29 cellular contexts compared by ENCODE assay signal in the genomic region with DNA sequence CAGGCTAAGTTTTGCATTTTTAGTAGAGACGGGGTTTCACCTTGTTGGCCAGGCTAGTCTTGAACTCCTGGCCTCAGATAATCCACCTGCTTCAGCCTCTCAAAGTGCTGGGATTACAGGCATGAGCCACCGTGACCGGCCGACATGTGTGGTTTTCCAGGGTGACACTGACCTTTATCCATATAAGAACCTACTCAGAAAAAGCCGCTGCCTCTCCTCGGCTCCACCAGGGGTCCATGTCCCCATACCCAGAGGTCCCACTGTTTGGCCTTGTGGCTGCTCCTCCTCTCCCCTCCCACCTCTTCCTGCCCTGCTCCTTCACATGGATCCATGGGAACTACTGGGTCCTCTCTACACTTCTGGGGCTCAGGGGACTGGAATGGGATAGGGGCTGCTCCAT.
"Had no signal": no experiment of that assay in that cellular context is flagged by ENCODE, and none has a peak within 500 bp of the region (broad histone marks: within the 10 kb centered on the region; RNA-seq: fewer than 3 reads in every experiment).

No MANE protein-coding gene starts in this region.

- H3K9me3 ChIP-seq: adrenal gland, body of pancreas had no signal

- H3K4me3 ChIP-seq: adrenal gland, body of pancreas had no signal

- H3K4me1 Mint-ChIP-seq: activated CD8-positive, alpha-beta memory T cell treated with anti-CD3 and anti-CD28 coated beads, Interleukin-2, amount 10 ng/mL, durations not matched to agents 7 days and 5 days; activated naive CD4-positive, alpha-beta T cell treated with anti-CD3 and anti-CD28 coated beads, Interleukin-2, amount 50 U/mL, for 24 hours had no signal

- H3K27ac ChIP-seq: adrenal gland, body of pancreas had no signal

- H3K4me3 Mint-ChIP-seq: activated B cell treated with CpG ODN at 0.5 μM for 24 hours; activated CD8-positive, alpha-beta memory T cell treated with anti-CD3 and anti-CD28 coated beads, Interleukin-2, amount 10 ng/mL, durations not matched to agents 7 days and 5 days; activated CD8-positive, alpha-beta T cell treated with anti-CD3 and anti-CD28 coated beads, Interleukin-2, amount 10 ng/mL, durations not matched to agents 7 days and 5 days; activated naive CD4-positive, alpha-beta T cell treated with anti-CD3 and anti-CD28 coated beads for 36 hours; activated naive CD4-positive, alpha-beta T cell treated with anti-CD3 and anti-CD28 coated beads, Interleukin-2, amount 50 U/mL, for 24 hours; activated naive CD8-positive, alpha-beta T cell treated with anti-CD3 and anti-CD28 coated beads for 36 hours; activated naive CD8-positive, alpha-beta T cell treated with anti-CD3 and anti-CD28 coated beads, Interleukin-2, amount 50 U/mL, for 24 hours; activated T-helper 1 cell treated with anti-CD3 and anti-CD28 coated beads, Interleukin-12 subunit alpha, Interleukin-12 subunit beta, Interleukin-2, Interleukin-4 antibody, amounts not matched to agents 30 ng/mL and 10 ng/mL and 1 ng/mL, durations not matched to agents 14 hours and 24 hours and 36 hours; effector memory CD8-positive, alpha-beta T cell had no signal

- H3K27me3 ChIP-seq: adrenal gland, body of pancreas had no signal

- H3K27me3 Mint-ChIP-seq: activated B cell treated with CpG ODN at 0.5 μM for 24 hours had no signal

- H3K9me3 Mint-ChIP-seq: activated B cell treated with CpG ODN at 0.5 μM for 24 hours; activated naive CD4-positive, alpha-beta T cell treated with anti-CD3 and anti-CD28 coated beads for 36 hours; activated naive CD4-positive, alpha-beta T cell treated with anti-CD3 and anti-CD28 coated beads, Interleukin-2, amount 50 U/mL, for 24 hours; activated naive CD8-positive, alpha-beta T cell treated with anti-CD3 and anti-CD28 coated beads for 36 hours; activated naive CD8-positive, alpha-beta T cell treated with anti-CD3 and anti-CD28 coated beads, Interleukin-2, amount 50 U/mL, for 24 hours; activated T-helper 1 cell treated with anti-CD3 and anti-CD28 coated beads, Interleukin-12 subunit alpha, Interleukin-12 subunit beta, Interleukin-2, Interleukin-4 antibody, amounts not matched to agents 30 ng/mL and 10 ng/mL and 1 ng/mL, durations not matched to agents 14 hours and 24 hours and 36 hours; activated T-helper 2 cell treated with anti-CD3 and anti-CD28 coated beads, Interferon-gamma antibody, Interleukin-2, Interleukin-4, amounts not matched to agents 10 μg/mL and 5 μg/mL and 100 μg/mL, durations not matched to agents 14 hours and 24 hours and 36 hours; effector memory CD8-positive, alpha-beta T cell had no signal

- ATAC-seq: activated CD4-positive, CD25-positive, alpha-beta regulatory T cell treated with anti-CD3 and anti-CD28 coated beads, Interleukin-2, amount 50 U/mL, for 24 hours; activated CD8-positive, alpha-beta memory T cell treated with anti-CD3 and anti-CD28 coated beads, Interleukin-2, amount 10 ng/mL, durations not matched to agents 7 days and 5 days; activated CD8-positive, alpha-beta T cell treated with anti-CD3 and anti-CD28 coated beads, Interleukin-2, amount 10 ng/mL, durations not matched to agents 7 days and 5 days; activated naive CD8-positive, alpha-beta T cell treated with anti-CD3 and anti-CD28 coated beads, Interleukin-2, amount 50 U/mL, for 24 hours; body of pancreas; effector memory CD8-positive, alpha-beta T cell; esophagus mucosa had no signal

- DNase-seq: activated B cell treated with CpG ODN at 0.5 μM for 24 hours; activated CD4-positive, alpha-beta T cell treated with anti-CD3 and anti-CD28 coated beads for 48 hours; activated CD4-positive, alpha-beta T cell treated with anti-CD3 and anti-CD28 coated beads, Interleukin-2, amount 50 U/mL, for 1 hour; activated CD4-positive, alpha-beta T cell treated with anti-CD3 and anti-CD28 coated beads, Interleukin-2, amount 50 U/mL, for 48 hours; activated CD8-positive, alpha-beta memory T cell treated with anti-CD3 and anti-CD28 coated beads, Interleukin-2, amount 10 ng/mL, durations not matched to agents 7 days and 5 days; activated CD8-positive, alpha-beta memory T cell treated with anti-CD3 and anti-CD28 coated beads, Interleukin-2, amount 50 U/mL, for 4 hours; activated CD8-positive, alpha-beta T cell treated with anti-CD3 and anti-CD28 coated beads, Interleukin-2, amount 10 ng/mL, durations not matched to agents 7 days and 5 days; activated effector memory CD4-positive, alpha-beta T cell treated with anti-CD3 and anti-CD28 coated beads, Interleukin-2, amount 50 U/mL, for 16 hours; activated naive CD4-positive, alpha-beta T cell treated with anti-CD3 and anti-CD28 coated beads for 36 hours; activated naive CD8-positive, alpha-beta T cell treated with anti-CD3 and anti-CD28 coated beads for 36 hours; activated naive CD8-positive, alpha-beta T cell treated with anti-CD3 and anti-CD28 coated beads, Interleukin-2, amount 50 U/mL, for 24 hours; activated T-cell treated with anti-CD3 and anti-CD28 coated beads, Interleukin-2, amount 50 U/mL, for 1 hour; activated T-cell treated with anti-CD3 and anti-CD28 coated beads, Interleukin-2, amount 50 U/mL, for 48 hours; adrenal gland; amygdala; aorta; body of pancreas; caudate nucleus; cortex of kidney; dermis blood vessel endothelial cell; effector CD4-positive, alpha-beta T cell; effector memory CD8-positive, alpha-beta T cell; foreskin fibroblast; T-helper 2 cell had no signal

- H3K4me1 ChIP-seq: adrenal gland, body of pancreas had no signal

- H3K27ac Mint-ChIP-seq: activated B cell treated with CpG ODN at 0.5 μM for 24 hours; activated CD8-positive, alpha-beta memory T cell treated with anti-CD3 and anti-CD28 coated beads, Interleukin-2, amount 10 ng/mL, durations not matched to agents 7 days and 5 days; activated CD8-positive, alpha-beta T cell treated with anti-CD3 and anti-CD28 coated beads, Interleukin-2, amount 10 ng/mL, durations not matched to agents 7 days and 5 days; activated naive CD4-positive, alpha-beta T cell treated with anti-CD3 and anti-CD28 coated beads for 36 hours; activated naive CD4-positive, alpha-beta T cell treated with anti-CD3 and anti-CD28 coated beads, Interleukin-2, amount 50 U/mL, for 24 hours; activated naive CD8-positive, alpha-beta T cell treated with anti-CD3 and anti-CD28 coated beads for 36 hours; activated naive CD8-positive, alpha-beta T cell treated with anti-CD3 and anti-CD28 coated beads, Interleukin-2, amount 50 U/mL, for 24 hours; activated T-helper 1 cell treated with anti-CD3 and anti-CD28 coated beads, Interleukin-12 subunit alpha, Interleukin-12 subunit beta, Interleukin-2, Interleukin-4 antibody, amounts not matched to agents 30 ng/mL and 10 ng/mL and 1 ng/mL, durations not matched to agents 14 hours and 24 hours and 36 hours; activated T-helper 2 cell treated with anti-CD3 and anti-CD28 coated beads, Interferon-gamma antibody, Interleukin-2, Interleukin-4, amounts not matched to agents 10 μg/mL and 5 μg/mL and 100 μg/mL, durations not matched to agents 14 hours and 24 hours and 36 hours; effector memory CD8-positive, alpha-beta T cell had no signal

- H3K36me3 Mint-ChIP-seq: activated CD8-positive, alpha-beta memory T cell treated with anti-CD3 and anti-CD28 coated beads, Interleukin-2, amount 10 ng/mL, durations not matched to agents 7 days and 5 days; activated naive CD4-positive, alpha-beta T cell treated with anti-CD3 and anti-CD28 coated beads, Interleukin-2, amount 50 U/mL, for 24 hours; activated naive CD8-positive, alpha-beta T cell treated with anti-CD3 and anti-CD28 coated beads for 36 hours had no signal
